Comparison of ENCODE assay signal across 23 cellular contexts in genomic region chr10:36531621-36532020, GRCh38.
DNase-seq lines count a peak whose midpoint lies in the region; ATAC-seq, FAIRE-seq and TF ChIP-seq lines count a peak whose summit lies in the region.
"Had no signal": no experiment of that assay in that cellular context is flagged by ENCODE, and none has a peak within 500 bp of the region (broad histone marks: within the 10 kb centered on the region; RNA-seq: fewer than 3 reads in every experiment).

No MANE protein-coding gene starts in this region.

- H3K9me3 ChIP-seq in A673 (ENCODE audit: low read depth, low read length, poor library complexity, severe bottlenecking) (peaks cover 19% of the 10 kb centered on the region), RWPE2 (ENCODE audit: severe bottlenecking) (peaks cover 4% of the 10 kb centered on the region)
- H3K9me3 ChIP-seq: HAP-1, pancreas, SJCRH30 had no signal

- H3K4me3 ChIP-seq in A673 (ENCODE audit: low read depth, low read length, poor library complexity, severe bottlenecking) (no peak overlapping the region), RWPE2 (ENCODE audit: severe bottlenecking) (no peak overlapping the region)
- H3K4me3 ChIP-seq: HAP-1, pancreas, sigmoid colon, SJCRH30 had no signal

- no peak for FAIRE-seq in GM19239 (lab: Jason Lieb, UNC)
- FAIRE-seq: urothelium cell line had no signal

- peaks cover 10% of the 10 kb centered on the region for H3K4me1 ChIP-seq in A673 (ENCODE audit: insufficient read depth, low read length, poor library complexity, severe bottlenecking)
- H3K4me1 ChIP-seq in RWPE2 (ENCODE audit: insufficient read depth, poor library complexity, severe bottlenecking) = peaks cover 25% of the 10 kb centered on the region
- peaks cover 34% of the 10 kb centered on the region for H3K4me1 ChIP-seq in foreskin keratinocyte
- H3K4me1 ChIP-seq: HAP-1, pancreas, sigmoid colon had no signal

- TF ChIP-seq CTCF in A673 (conservative IDR thresholded peaks at IDR 0.05; ENCODE audit: low read depth, low read length) (no peak), RWPE2 (IDR thresholded peaks at IDR 0.05; ENCODE audit: poor library complexity, severe bottlenecking) (no peak), foreskin keratinocyte (conservative IDR thresholded peaks at IDR 0.05) (no peak)

- H3K27me3 ChIP-seq in A673 (replicated peaks; ENCODE audit: insufficient read depth, low read depth, low read length, poor library complexity) = no peaks in the 10 kb centered on the region
- H3K27me3 ChIP-seq in RWPE2 (ENCODE audit: insufficient read depth, poor library complexity, severe bottlenecking) = no peaks in the 10 kb centered on the region
- no peaks in the 10 kb centered on the region for H3K27me3 ChIP-seq in foreskin keratinocyte
- H3K27me3 ChIP-seq: pancreas, sigmoid colon, SJCRH30 had no signal

- intact Hi-C loops in A673 (cut with micrococcal nuclease; ENCODE audit: unreplicated experiment) = no loop called here

- no TSS peak for BruUV-seq in A673 (replicated peaks; lab: Mats Ljungman, UMichigan)

- H3K36me3 ChIP-seq in A673 (ENCODE audit: insufficient read depth, low read length, poor library complexity, severe bottlenecking) (no peaks in the 10 kb centered on the region), RWPE2 (ENCODE audit: low read depth) (no peaks in the 10 kb centered on the region)
- H3K36me3 ChIP-seq: HAP-1, pancreas, sigmoid colon, SJCRH30 had no signal

- DNase-seq in A673 (ENCODE audit: low spot score) (peak; percentile 14), ELR (ENCODE audit: low read depth) (peak; percentile 56), RWPE2 (ENCODE audit: low spot score) (no peak), foreskin keratinocyte (peak; percentile 31 to 62), middle frontal gyrus (ENCODE audit: extremely low spot score, low spot score) (no peak), GM19239 (ENCODE audit: insufficient read length, low spot score) (no peak)
- DNase-seq in activated CD4-positive, alpha-beta T cell treated with anti-CD3 and anti-CD28 coated beads for 4 hours = no peak
- DNase-seq: activated CD4-positive, alpha-beta T cell treated with anti-CD3 and anti-CD28 coated beads for 48 hours; activated CD8-positive, alpha-beta memory T cell treated with anti-CD3 and anti-CD28 coated beads, Interleukin-2, amount 10 ng/mL, durations not matched to agents 7 days and 5 days; CD8-positive, alpha-beta T cell; DMS153; natural killer cell; NCI-H1048; NCI-H187 treated with DMSO at 0.1 percent for 48 hours; NCI-H345; pancreas; sigmoid colon; SJCRH30 had no signal

- H3K27ac ChIP-seq in A673 (ENCODE audit: low read depth, low read length, poor library complexity, severe bottlenecking) (no peak overlapping the region), RWPE2 (ENCODE audit: poor library complexity, severe bottlenecking) (peak overlapping the region; percentile 51), foreskin keratinocyte (no peak overlapping the region)
- H3K27ac ChIP-seq: KMS-11, pancreas, sigmoid colon, SJCRH30 had no signal

- ATAC-seq in RWPE2 (ENCODE audit: low read depth) (no peak), foreskin keratinocyte (peak; percentile 30), HG03139 (IDR thresholded peaks at IDR 0.05; ENCODE audit: unreplicated experiment) (no peak)
- ATAC-seq: activated CD8-positive, alpha-beta memory T cell treated with anti-CD3 and anti-CD28 coated beads, Interleukin-2, amount 10 ng/mL, durations not matched to agents 7 days and 5 days; activated naive CD4-positive, alpha-beta T cell treated with anti-CD3 and anti-CD28 coated beads, Interleukin-2, amount 50 U/mL, for 72 hours; CD8-positive, alpha-beta T cell; natural killer cell; pancreas had no signal

- CTCF ChIA-PET in A673 (lab: Charles Lee) = no interaction called here

- POLR2A ChIA-PET in A673 (lab: Charles Lee; ENCODE audit: low non-redundant PET) = no interaction called here

Comparison
In these comparisons a context has a peak if more than half of its experiments do, and no peak if none do; other contexts are left out.
1. DNase-seq: peak in A673 (single experiment), ELR (single experiment) and foreskin keratinocyte (2 of 2); none in RWPE2 (single experiment), activated CD4-positive, alpha-beta T cell treated with anti-CD3 and anti-CD28 coated beads for 4 hours (0 of 2), middle frontal gyrus (single experiment) and GM19239 (single experiment).